ENCODE assay signal across 1 cellular context in genomic region chr17:46028374-46028773, GRCh38.
TF ChIP-seq lines count a peak whose summit lies in the region.

No MANE protein-coding gene starts in this region.

TF ChIP-seq in GM23338, 12 proteins besides CTCF, POLR2A, EP300 and RAD21 (continued from another document):
- TF ChIP-seq, protein P1, sequence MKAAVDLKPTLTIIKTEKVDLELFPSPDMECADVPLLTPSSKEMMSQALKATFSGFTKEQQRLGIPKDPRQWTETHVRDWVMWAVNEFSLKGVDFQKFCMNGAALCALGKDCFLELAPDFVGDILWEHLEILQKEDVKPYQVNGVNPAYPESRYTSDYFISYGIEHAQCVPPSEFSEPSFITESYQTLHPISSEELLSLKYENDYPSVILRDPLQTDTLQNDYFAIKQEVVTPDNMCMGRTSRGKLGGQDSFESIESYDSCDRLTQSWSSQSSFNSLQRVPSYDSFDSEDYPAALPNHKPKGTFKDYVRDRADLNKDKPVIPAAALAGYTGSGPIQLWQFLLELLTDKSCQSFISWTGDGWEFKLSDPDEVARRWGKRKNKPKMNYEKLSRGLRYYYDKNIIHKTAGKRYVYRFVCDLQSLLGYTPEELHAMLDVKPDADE (IDR thresholded peaks at IDR 0.05): no peak
- TF ChIP-seq, protein P2, sequence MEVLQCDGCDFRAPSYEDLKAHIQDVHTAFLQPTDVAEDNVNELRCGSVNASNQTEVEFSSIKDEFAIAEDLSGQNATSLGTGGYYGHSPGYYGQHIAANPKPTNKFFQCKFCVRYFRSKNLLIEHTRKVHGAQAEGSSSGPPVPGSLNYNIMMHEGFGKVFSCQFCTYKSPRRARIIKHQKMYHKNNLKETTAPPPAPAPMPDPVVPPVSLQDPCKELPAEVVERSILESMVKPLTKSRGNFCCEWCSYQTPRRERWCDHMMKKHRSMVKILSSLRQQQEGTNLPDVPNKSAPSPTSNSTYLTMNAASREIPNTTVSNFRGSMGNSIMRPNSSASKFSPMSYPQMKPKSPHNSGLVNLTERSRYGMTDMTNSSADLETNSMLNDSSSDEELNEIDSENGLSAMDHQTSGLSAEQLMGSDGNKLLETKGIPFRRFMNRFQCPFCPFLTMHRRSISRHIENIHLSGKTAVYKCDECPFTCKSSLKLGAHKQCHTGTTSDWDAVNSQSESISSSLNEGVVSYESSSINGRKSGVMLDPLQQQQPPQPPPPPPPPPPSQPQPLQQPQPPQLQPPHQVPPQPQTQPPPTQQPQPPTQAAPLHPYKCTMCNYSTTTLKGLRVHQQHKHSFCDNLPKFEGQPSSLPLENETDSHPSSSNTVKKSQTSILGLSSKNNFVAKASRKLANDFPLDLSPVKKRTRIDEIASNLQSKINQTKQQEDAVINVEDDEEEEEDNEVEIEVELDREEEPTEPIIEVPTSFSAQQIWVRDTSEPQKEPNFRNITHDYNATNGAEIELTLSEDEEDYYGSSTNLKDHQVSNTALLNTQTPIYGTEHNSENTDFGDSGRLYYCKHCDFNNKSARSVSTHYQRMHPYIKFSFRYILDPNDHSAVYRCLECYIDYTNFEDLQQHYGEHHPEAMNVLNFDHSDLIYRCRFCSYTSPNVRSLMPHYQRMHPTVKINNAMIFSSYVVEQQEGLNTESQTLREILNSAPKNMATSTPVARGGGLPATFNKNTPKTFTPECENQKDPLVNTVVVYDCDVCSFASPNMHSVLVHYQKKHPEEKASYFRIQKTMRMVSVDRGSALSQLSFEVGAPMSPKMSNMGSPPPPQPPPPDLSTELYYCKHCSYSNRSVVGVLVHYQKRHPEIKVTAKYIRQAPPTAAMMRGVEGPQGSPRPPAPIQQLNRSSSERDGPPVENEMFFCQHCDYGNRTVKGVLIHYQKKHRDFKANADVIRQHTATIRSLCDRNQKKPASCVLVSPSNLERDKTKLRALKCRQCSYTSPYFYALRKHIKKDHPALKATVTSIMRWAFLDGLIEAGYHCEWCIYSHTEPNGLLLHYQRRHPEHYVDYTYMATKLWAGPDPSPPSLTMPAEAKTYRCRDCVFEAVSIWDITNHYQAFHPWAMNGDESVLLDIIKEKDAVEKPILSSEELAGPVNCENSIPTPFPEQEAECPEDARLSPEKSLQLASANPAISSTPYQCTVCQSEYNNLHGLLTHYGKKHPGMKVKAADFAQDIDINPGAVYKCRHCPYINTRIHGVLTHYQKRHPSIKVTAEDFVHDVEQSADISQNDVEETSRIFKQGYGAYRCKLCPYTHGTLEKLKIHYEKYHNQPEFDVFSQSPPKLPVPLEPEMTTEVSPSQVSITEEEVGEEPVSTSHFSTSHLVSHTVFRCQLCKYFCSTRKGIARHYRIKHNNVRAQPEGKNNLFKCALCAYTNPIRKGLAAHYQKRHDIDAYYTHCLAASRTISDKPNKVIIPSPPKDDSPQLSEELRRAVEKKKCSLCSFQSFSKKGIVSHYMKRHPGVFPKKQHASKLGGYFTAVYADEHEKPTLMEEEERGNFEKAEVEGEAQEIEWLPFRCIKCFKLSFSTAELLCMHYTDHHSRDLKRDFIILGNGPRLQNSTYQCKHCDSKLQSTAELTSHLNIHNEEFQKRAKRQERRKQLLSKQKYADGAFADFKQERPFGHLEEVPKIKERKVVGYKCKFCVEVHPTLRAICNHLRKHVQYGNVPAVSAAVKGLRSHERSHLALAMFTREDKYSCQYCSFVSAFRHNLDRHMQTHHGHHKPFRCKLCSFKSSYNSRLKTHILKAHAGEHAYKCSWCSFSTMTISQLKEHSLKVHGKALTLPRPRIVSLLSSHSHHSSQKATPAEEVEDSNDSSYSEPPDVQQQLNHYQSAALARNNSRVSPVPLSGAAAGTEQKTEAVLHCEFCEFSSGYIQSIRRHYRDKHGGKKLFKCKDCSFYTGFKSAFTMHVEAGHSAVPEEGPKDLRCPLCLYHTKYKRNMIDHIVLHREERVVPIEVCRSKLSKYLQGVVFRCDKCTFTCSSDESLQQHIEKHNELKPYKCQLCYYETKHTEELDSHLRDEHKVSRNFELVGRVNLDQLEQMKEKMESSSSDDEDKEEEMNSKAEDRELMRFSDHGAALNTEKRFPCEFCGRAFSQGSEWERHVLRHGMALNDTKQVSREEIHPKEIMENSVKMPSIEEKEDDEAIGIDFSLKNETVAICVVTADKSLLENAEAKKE (CRISPR knock-in tag; IDR thresholded peaks at IDR 0.05): no peak
- no peak for TF ChIP-seq POLR2AphosphoS5 (IDR thresholded peaks at IDR 0.05; ENCODE audit: low read depth)
